ENCODE assay signal across 21 cellular contexts in genomic region chr5:7742241-7742656, GRCh38.
A peak's percentile ranks its signal among the peaks of the same experiment; 100 is the strongest.
DNase-seq lines count a peak whose midpoint lies in the region; ATAC-seq, FAIRE-seq and TF ChIP-seq lines count a peak whose summit lies in the region.
"Had no signal": no experiment of that assay in that cellular context is flagged by ENCODE, and none has a peak within 500 bp of the region (broad histone marks: within the 10 kb centered on the region; RNA-seq: fewer than 3 reads in every experiment).

No MANE protein-coding gene starts in this region.

- no peak overlapping the region for H3K18ac ChIP-seq in trophoblast cell (ENCODE audit: low read length)

- FAIRE-seq in RCC 7860 (lab: Jason Lieb, UNC) (no peak), bronchial epithelial cell (lab: Jason Lieb, UNC) (no peak)
- FAIRE-seq: TTC549 had no signal

- H3K27ac ChIP-seq in trophoblast cell (ENCODE audit: low read depth, low read length): no peak overlapping the region
- H3K27ac ChIP-seq: gastroesophageal sphincter, sigmoid colon had no signal

- no peak overlapping the region for H3K4ac ChIP-seq in trophoblast cell (ENCODE audit: low read depth, low read length)

- no peak overlapping the region for H3K9ac ChIP-seq in trophoblast cell (ENCODE audit: low read length)

- no peak overlapping the region for H3K4me3 ChIP-seq in bronchial epithelial cell (ENCODE audit: low read depth, low read length)
- H3K4me3 ChIP-seq in trophoblast cell (ENCODE audit: low read depth, low read length): no peak overlapping the region
- H3K4me3 ChIP-seq: gastroesophageal sphincter, sigmoid colon had no signal

- H3K23ac ChIP-seq in trophoblast cell (ENCODE audit: low read length): no peak overlapping the region

- ATAC-seq in GM21515 (IDR thresholded peaks at IDR 0.05; ENCODE audit: unreplicated experiment): no peak
- ATAC-seq: gastroesophageal sphincter; left cardiac atrium; natural killer cell treated with Interleukin-12 subunit alpha and Interleukin-12 subunit beta and Interleukin-15 and Interleukin-18, amount 100 ng/mL, for 72 hours; Right ventricle myocardium inferior had no signal

- no peak overlapping the region for H2AFZ ChIP-seq in trophoblast cell (ENCODE audit: insufficient read depth, low read length, poor library complexity)

- no peak overlapping the region for H2BK5ac ChIP-seq in trophoblast cell (ENCODE audit: low read depth, low read length, poor library complexity)

- H3K27me3 ChIP-seq in bronchial epithelial cell (ENCODE audit: control insufficient read depth, insufficient read depth, low read length) (peaks cover 4% of the 10 kb centered on the region), trophoblast cell (ENCODE audit: insufficient read depth, low read length) (no peaks in the 10 kb centered on the region)
- H3K27me3 ChIP-seq: gastroesophageal sphincter, sigmoid colon had no signal

- no peaks in the 10 kb centered on the region for H3K79me2 ChIP-seq in trophoblast cell (ENCODE audit: control insufficient read depth, insufficient read depth, low read length, poor library complexity)

- no peaks in the 10 kb centered on the region for H3K79me1 ChIP-seq in trophoblast cell (ENCODE audit: low read length)

- peak; percentile 12 for DNase-seq in HT-29 (ENCODE audit: low spot score)
- DNase-seq in RCC 7860 (ENCODE audit: low spot score): peak; percentile 45
- peak; percentile 94 for DNase-seq in bronchial epithelial cell (ENCODE audit: low read depth)
- peak; percentile 67 to 76 for DNase-seq in trophoblast cell
- no peak for DNase-seq in stimulated activated CD4-positive, alpha-beta T cell treated with anti-CD3 and anti-CD28 coated beads, Interleukin-2, amount 100 ng/mL, for 48 hours
- DNase-seq in hippocampal formation (lab: John Stamatoyannopoulos, UW): no peak
- DNase-seq: activated CD4-positive, alpha-beta T cell treated with anti-CD3 and anti-CD28 coated beads, Interleukin-2, amount 10 ng/mL, durations not matched to agents 7 days and 5 days; activated gamma-delta T cell treated with Interleukin-2 at 50 U/mL for 16 hours; Caco-2; erythroblast; HCEC 1CT; Kasumi-1; left cardiac atrium; NCI-H2107; NCI-H510A treated with DMSO at 0.1 percent for 48 hours; sigmoid colon had no signal

- H3K4me1 ChIP-seq in trophoblast cell (ENCODE audit: control insufficient read depth in 1 of 2, insufficient read depth in 2 of 2, low read length in 2 of 2): no peaks in the 10 kb centered on the region
- H3K4me1 ChIP-seq: Caco-2, gastroesophageal sphincter had no signal

- no peak overlapping the region for H4K91ac ChIP-seq in trophoblast cell (ENCODE audit: low read depth, low read length)

- H3K4me2 ChIP-seq in trophoblast cell (ENCODE audit: low read length): no peak overlapping the region

- no peak overlapping the region for H2BK12ac ChIP-seq in trophoblast cell (ENCODE audit: low read length)

- no peak overlapping the region for H4K8ac ChIP-seq in trophoblast cell (ENCODE audit: low read depth, low read length)

- no peaks in the 10 kb centered on the region for H3K36me3 ChIP-seq in bronchial epithelial cell (ENCODE audit: control insufficient read depth, insufficient read depth, low read length)
- no peaks in the 10 kb centered on the region for H3K36me3 ChIP-seq in trophoblast cell (ENCODE audit: control insufficient read depth in 1 of 2, insufficient read depth in 2 of 2, low read length in 2 of 2)
- H3K36me3 ChIP-seq: gastroesophageal sphincter, sigmoid colon had no signal

- H3K14ac ChIP-seq in trophoblast cell (ENCODE audit: low read length): no peak overlapping the region

- H4K12ac ChIP-seq in trophoblast cell (ENCODE audit: low read depth, low read length): no peak overlapping the region

- no peak overlapping the region for H2BK120ac ChIP-seq in trophoblast cell (ENCODE audit: insufficient read depth, low read length, poor library complexity)

- no peak for TF ChIP-seq CTCF in bronchial epithelial cell (IDR thresholded peaks at IDR 0.05; ENCODE audit: insufficient read depth, low read length, severe bottlenecking)

- no peaks in the 10 kb centered on the region for H3K9me3 ChIP-seq in trophoblast cell (ENCODE audit: insufficient read depth, low read depth, low read length)
- H3K9me3 ChIP-seq: Caco-2, gastroesophageal sphincter, sigmoid colon had no signal

- no CpG with 5 or more reads among the region's 5 CpGs for WGBS in trophoblast cell (ENCODE audit: extremely low coverage, insufficient coverage, insufficient read length)

- H2AK5ac ChIP-seq in trophoblast cell (ENCODE audit: low read length): no peak overlapping the region

Comparison
In these comparisons a context has a peak if more than half of its experiments do, and no peak if none do; other contexts are left out.
1. DNase-seq: peak in HT-29 (single experiment), RCC 7860 (single experiment), bronchial epithelial cell (single experiment) and trophoblast cell (2 of 2); none in stimulated activated CD4-positive, alpha-beta T cell treated with anti-CD3 and anti-CD28 coated beads, Interleukin-2, amount 100 ng/mL, for 48 hours (0 of 2) and hippocampal formation (0 of 2).